In genomic region chr12:94841171-94841570, GRCh38 we compare ENCODE assay signal across 29 cellular contexts.
A peak's percentile ranks its signal among the peaks of the same experiment; 100 is the strongest.
DNase-seq lines count a peak whose midpoint lies in the region; ATAC-seq, FAIRE-seq and TF ChIP-seq lines count a peak whose summit lies in the region.
"Had no signal": no experiment of that assay in that cellular context is flagged by ENCODE, and none has a peak within 500 bp of the region (broad histone marks: within the 10 kb centered on the region; RNA-seq: fewer than 3 reads in every experiment).

No MANE protein-coding gene starts in this region.

- WGBS in GM12878 (ENCODE audit: insufficient coverage, insufficient replicate concordance, low lambda C conversion rate, missing lambda C conversion rate), result 71% methylated on average over 3 of the region's 3 CpGs
- 49% methylated on average over 3 of the region's 3 CpGs for WGBS in mesenchymal stem cell

- TF ChIP-seq EP300 in GM12878 (IDR thresholded peaks at IDR 0.05; ENCODE audit: borderline replicate concordance in 1 of 2, control insufficient read depth in 1 of 2, low read depth in 2 of 2, low read length in 2 of 2), result no peak

- BruUV-seq in GM12878 (replicated peaks; lab: Mats Ljungman, UMichigan), result TSS peak; percentile 9
- no TSS peak for BruUV-seq in PC-9 (replicated peaks; lab: Mats Ljungman, UMichigan)

- TF ChIP-seq RAD21 in GM12878 (IDR thresholded peaks at IDR 0.05; ENCODE audit: insufficient read depth, low read depth, low read length), result no peak

- H3K4me3 ChIP-seq in GM12878 (no peak overlapping the region), mesenchymal stem cell (ENCODE audit: insufficient read depth in 1 of 2, low read depth in 1 of 2, low read length in 2 of 2) (no peak overlapping the region), PC-9 (no peak overlapping the region)
- H3K4me3 ChIP-seq: mucosa of descending colon, tibial artery had no signal

- SMC1A ChIA-PET in GM12878 (lab: Charles Lee; ENCODE audit: uncharacterized antibody, unreplicated experiment), result interaction anchor here (1.0 to 6.5 kb wide), 8 partner anchors 10 to 163 kb away, joined by 3 to 82 read pairs (median 8); partner anchors contain the start of gene NDUFA12

- H3K4me3 Mint-ChIP-seq in nephron progenitor cell, result no peak overlapping the region
- H3K4me3 Mint-ChIP-seq: activated T-cell treated with anti-CD3 and anti-CD28 coated beads, Interleukin-2, amount 50 U/mL, for 4 hours; CD4-positive, alpha-beta memory T cell; stimulated activated naive CD8-positive, alpha-beta T cell treated with anti-CD3 and anti-CD28 coated beads, Interleukin-15, amount 100 ng/mL, for 72 hours had no signal

- DNase-seq in DMS53 (lab: John Stamatoyannopoulos, UW), result peak; percentile 55
- no peak for DNase-seq in DMS53 treated with DMSO at 0.1 percent for 48 hours (lab: John Stamatoyannopoulos, UW; ENCODE audit: unreplicated experiment)
- peak; percentile 50 for DNase-seq in NCI-H1105 (lab: John Stamatoyannopoulos, UW)
- no peak for DNase-seq in GM12878 (ENCODE audit: low read depth, low spot score)
- DNase-seq in mesenchymal stem cell, result peak; percentile 18
- DNase-seq in nephron progenitor cell, result no peak
- no peak for DNase-seq in PC-9
- no peak for DNase-seq in GM19240 (ENCODE audit: insufficient read length, low spot score)
- DNase-seq: 8988T; activated CD4-positive, alpha-beta T cell treated with anti-CD3 and anti-CD28 coated beads for 48 hours; activated naive CD4-positive, alpha-beta T cell; activated T-cell treated with anti-CD3 and anti-CD28 coated beads, Interleukin-2, amount 50 U/mL, for 4 hours; brain microvascular endothelial cell; CD4-positive, alpha-beta memory T cell; DMS79 treated with DMSO at 0.1 percent for 48 hours; effector memory CD4-positive, alpha-beta T cell; Kasumi-1; mucosa of descending colon; NCI-H2081 treated with DMSO at 0.1 percent for 48 hours; OCI-M1; stimulated activated CD4-positive, alpha-beta T cell treated with anti-CD3 and anti-CD28 coated beads, Interleukin-15, amount 100 ng/mL, for 24 hours; stimulated activated naive CD8-positive, alpha-beta T cell treated with anti-CD3 and anti-CD28 coated beads, Interleukin-15, amount 100 ng/mL, for 72 hours; tibial artery had no signal

- H3K9me2 ChIP-seq in PC-9 (ENCODE audit: insufficient read depth), result no peaks in the 10 kb centered on the region

- POLR2A ChIA-PET in GM12878 (lab: Charles Lee) (interaction anchor here (0.6 to 0.8 kb wide), 2 partner anchors 24 to 346 kb away, joined by 3 read pairs; no protein-coding TSS in a partner anchor), PC-9 (lab: Charles Lee; ENCODE audit: unreplicated experiment) (no interaction called here)

- no peak for FAIRE-seq in GM12878 (lab: Jason Lieb, UNC)
- FAIRE-seq: H1, islet of Langerhans had no signal

- no peaks in the 10 kb centered on the region for H3K27me3 ChIP-seq in GM12878 (replicated peaks in 1 of 2; ENCODE audit: control insufficient read depth in 2 of 2, insufficient read depth in 2 of 2, low read length in 1 of 2)
- peaks cover 19 to 22% of the 10 kb centered on the region in 2 experiments for H3K27me3 ChIP-seq in mesenchymal stem cell (ENCODE audit: control insufficient read depth in 1 of 2, insufficient read depth in 1 of 2, low read length in 2 of 2)
- no peaks in the 10 kb centered on the region for H3K27me3 ChIP-seq in PC-9 (ENCODE audit: insufficient read depth, low read depth)
- H3K27me3 ChIP-seq: brain microvascular endothelial cell had no signal

- H3K79me1 ChIP-seq in mesenchymal stem cell (replicated peaks; ENCODE audit: low read length, poor library complexity, severe bottlenecking), result no peaks in the 10 kb centered on the region

- peaks cover 42% of the 10 kb centered on the region for H3K36me3 Mint-ChIP-seq in nephron progenitor cell (ENCODE audit: low read depth)
- H3K36me3 Mint-ChIP-seq: CD4-positive, alpha-beta memory T cell had no signal

- RAD21 ChIA-PET in GM12878 (lab: Charles Lee; ENCODE audit: unreplicated experiment), result interaction anchor here (1.8 to 5.8 kb wide), 5 partner anchors 10 to 33 kb away, joined by 4 to 51 read pairs (median 11); no protein-coding TSS in a partner anchor

- H3K79me2 ChIP-seq in GM12878 (ENCODE audit: control insufficient read depth, insufficient read depth, low read length) (peaks cover 81% of the 10 kb centered on the region), PC-9 (ENCODE audit: low read depth) (no peaks in the 10 kb centered on the region)
- H3K79me2 ChIP-seq: parathyroid adenoma had no signal

- H2BK5ac ChIP-seq in mesenchymal stem cell (ENCODE audit: low read depth, low read length, poor library complexity, severe bottlenecking), result no peak overlapping the region

- no peak overlapping the region for H2BK120ac ChIP-seq in mesenchymal stem cell (ENCODE audit: low read depth, low read length)

- no peak overlapping the region for H2BK12ac ChIP-seq in mesenchymal stem cell (ENCODE audit: low read length in 2 of 2)

- no peaks in the 10 kb centered on the region for H3K4me1 Mint-ChIP-seq in nephron progenitor cell
- H3K4me1 Mint-ChIP-seq: CD4-positive, alpha-beta memory T cell; stimulated activated naive CD8-positive, alpha-beta T cell treated with anti-CD3 and anti-CD28 coated beads, Interleukin-15, amount 100 ng/mL, for 72 hours had no signal

- no peak overlapping the region for H3K9ac ChIP-seq in GM12878 (ENCODE audit: control insufficient read depth, insufficient read depth, low read length)
- no peak overlapping the region for H3K9ac ChIP-seq in mesenchymal stem cell (ENCODE audit: low read length)
- H3K9ac ChIP-seq: parathyroid adenoma had no signal

- H4K20me1 ChIP-seq in GM12878 (ENCODE audit: control insufficient read depth, insufficient read depth) (no peaks in the 10 kb centered on the region), PC-9 (ENCODE audit: insufficient read depth) (no peaks in the 10 kb centered on the region)

- TF ChIP-seq CTCF in GM12878 (IDR thresholded peaks at IDR 0.05 in 2 of 3, conservative IDR thresholded peaks at IDR 0.05 in 1 of 3; ENCODE audit: control insufficient read depth in 2 of 3, extremely low read depth in 1 of 3, insufficient read depth in 1 of 3, low read depth in 3 of 3, low read length in 3 of 3) (no peak), nephron progenitor cell (IDR thresholded peaks at IDR 0.05) (no peak), PC-9 (conservative IDR thresholded peaks at IDR 0.05) (no peak)

- H4K91ac ChIP-seq in mesenchymal stem cell (ENCODE audit: low read length), result no peak overlapping the region

- ATAC-seq in GM12878, result no peak
- ATAC-seq: activated T-cell treated with anti-CD3 and anti-CD28 coated beads, Interleukin-2, amount 50 U/mL, for 4 hours; esophagus mucosa; mucosa of descending colon; sciatic nerve; stimulated activated naive CD8-positive, alpha-beta T cell treated with anti-CD3 and anti-CD28 coated beads, Interleukin-15, amount 100 ng/mL, for 72 hours had no signal

- TF ChIP-seq POLR2A in GM12878 (IDR thresholded peaks at IDR 0.05; ENCODE audit: low read depth, low read length), result no peak

- no peak overlapping the region for H3K18ac ChIP-seq in mesenchymal stem cell (ENCODE audit: low read depth in 1 of 2, low read length in 2 of 2)

- H3K23ac ChIP-seq in mesenchymal stem cell (ENCODE audit: low read length in 2 of 2), result no peak overlapping the region

- H3K4me1 ChIP-seq in GM12878 (ENCODE audit: control insufficient read depth, insufficient read depth, low read length) (peaks cover 26% of the 10 kb centered on the region), mesenchymal stem cell (ENCODE audit: control insufficient read depth, insufficient read depth, low read depth, low read length) (peaks cover 2% of the 10 kb centered on the region), PC-9 (replicated peaks; ENCODE audit: insufficient read depth) (no peaks in the 10 kb centered on the region)
- H3K4me1 ChIP-seq: parathyroid adenoma, tibial artery had no signal

- peaks cover 8% of the 10 kb centered on the region for H3K9me3 ChIP-seq in GM12878 (replicated peaks; ENCODE audit: control insufficient read depth, insufficient read depth, low read length)
- no peaks in the 10 kb centered on the region for H3K9me3 ChIP-seq in mesenchymal stem cell (ENCODE audit: control insufficient read depth, low read length)
- H3K9me3 ChIP-seq in PC-9 (ENCODE audit: insufficient read depth, low read depth), result no peaks in the 10 kb centered on the region
- H3K9me3 ChIP-seq: mucosa of descending colon, tibial artery had no signal

- H3K9me3 Mint-ChIP-seq in nephron progenitor cell, result peaks cover 45% of the 10 kb centered on the region
- H3K9me3 Mint-ChIP-seq: activated T-cell treated with anti-CD3 and anti-CD28 coated beads, Interleukin-2, amount 50 U/mL, for 4 hours; stimulated activated naive CD8-positive, alpha-beta T cell treated with anti-CD3 and anti-CD28 coated beads, Interleukin-15, amount 100 ng/mL, for 72 hours had no signal

- intact Hi-C loops in GM12878 (cut with micrococcal nuclease; ENCODE audit: unreplicated experiment) (no loop called here), PC-9 (cut with micrococcal nuclease; ENCODE audit: unreplicated experiment) (no loop called here)

- no peak overlapping the region for H4K8ac ChIP-seq in mesenchymal stem cell (ENCODE audit: low read length)

- H3K27ac Mint-ChIP-seq in nephron progenitor cell, result no peak overlapping the region
- H3K27ac Mint-ChIP-seq: CD4-positive, alpha-beta memory T cell; stimulated activated naive CD8-positive, alpha-beta T cell treated with anti-CD3 and anti-CD28 coated beads, Interleukin-15, amount 100 ng/mL, for 72 hours had no signal

- no peak overlapping the region for H2AFZ ChIP-seq in GM12878 (ENCODE audit: control insufficient read depth, low read depth, low read length)
- no peak overlapping the region for H2AFZ ChIP-seq in mesenchymal stem cell (ENCODE audit: low read depth, low read length)
- H2AFZ ChIP-seq in PC-9, result no peak overlapping the region
- H2AFZ ChIP-seq: parathyroid adenoma had no signal

- no peaks in the 10 kb centered on the region for H3F3A ChIP-seq in PC-9 (ENCODE audit: insufficient read depth, low read depth)

- peaks cover 8% of the 10 kb centered on the region for H3K27me3 Mint-ChIP-seq in nephron progenitor cell (ENCODE audit: low read depth, poor library complexity)

- in situ Hi-C loops in GM12878 (cut with MboI), result no loop called here

- no peak overlapping the region for H3K4ac ChIP-seq in mesenchymal stem cell (ENCODE audit: low read depth in 1 of 2, low read length in 2 of 2)

- H2AK5ac ChIP-seq in mesenchymal stem cell (ENCODE audit: low read length, severe bottlenecking), result no peak overlapping the region

- no peak overlapping the region for H2BK15ac ChIP-seq in mesenchymal stem cell (ENCODE audit: low read depth, poor library complexity, severe bottlenecking)

- H3K36me3 ChIP-seq in GM12878 (ENCODE audit: control insufficient read depth in 2 of 2, insufficient read depth in 2 of 2, low read length in 1 of 2), result peaks cover 0 to 1% of the 10 kb centered on the region in 2 experiments; a peak in 2 of 4 replicates
- H3K36me3 ChIP-seq in mesenchymal stem cell (ENCODE audit: control insufficient read depth in 1 of 2, insufficient read depth in 2 of 2, low read depth in 1 of 2, low read length in 2 of 2), result no peaks in the 10 kb centered on the region
- no peaks in the 10 kb centered on the region for H3K36me3 ChIP-seq in PC-9 (ENCODE audit: low read depth)
- H3K36me3 ChIP-seq: brain microvascular endothelial cell, tibial artery had no signal

- H3K14ac ChIP-seq in mesenchymal stem cell (ENCODE audit: low read length in 2 of 2), result no peak overlapping the region

- no peak overlapping the region for H3K4me2 ChIP-seq in GM12878 (ENCODE audit: control insufficient read depth, insufficient read depth)
- H3K4me2 ChIP-seq in mesenchymal stem cell (ENCODE audit: low read length, poor library complexity, severe bottlenecking), result no peak overlapping the region
- no peak overlapping the region for H3K4me2 ChIP-seq in PC-9

- CTCF ChIA-PET in GM12878 (lab: Yijun Ruan, JAX), result interaction anchor here (0.6 to 2.4 kb wide), 5 partner anchors 12 to 1875 kb away, joined by 3 to 13 read pairs (median 6); no protein-coding TSS in a partner anchor
- CTCF ChIA-PET in PC-9 (lab: Charles Lee), result no interaction called here

- H3K27ac ChIP-seq in GM12878 (ENCODE audit: control insufficient read depth, insufficient read depth) (peak overlapping the region; percentile 30), mesenchymal stem cell (ENCODE audit: low read length, poor library complexity, severe bottlenecking) (no peak overlapping the region), PC-9 (no peak overlapping the region)
- H3K27ac ChIP-seq: brain microvascular endothelial cell, parathyroid adenoma, tibial artery, VCaP had no signal

Comparison
In these comparisons a context has a peak if more than half of its experiments do, and no peak if none do; other contexts are left out.
1. DNase-seq: peak in DMS53 (single experiment), NCI-H1105 (single experiment) and mesenchymal stem cell (single experiment); none in DMS53 treated with DMSO at 0.1 percent for 48 hours (single experiment), GM12878 (single experiment), nephron progenitor cell (single experiment), PC-9 (0 of 2) and GM19240 (single experiment).